8 cellular contexts compared by ENCODE assay signal in the genomic region with DNA sequence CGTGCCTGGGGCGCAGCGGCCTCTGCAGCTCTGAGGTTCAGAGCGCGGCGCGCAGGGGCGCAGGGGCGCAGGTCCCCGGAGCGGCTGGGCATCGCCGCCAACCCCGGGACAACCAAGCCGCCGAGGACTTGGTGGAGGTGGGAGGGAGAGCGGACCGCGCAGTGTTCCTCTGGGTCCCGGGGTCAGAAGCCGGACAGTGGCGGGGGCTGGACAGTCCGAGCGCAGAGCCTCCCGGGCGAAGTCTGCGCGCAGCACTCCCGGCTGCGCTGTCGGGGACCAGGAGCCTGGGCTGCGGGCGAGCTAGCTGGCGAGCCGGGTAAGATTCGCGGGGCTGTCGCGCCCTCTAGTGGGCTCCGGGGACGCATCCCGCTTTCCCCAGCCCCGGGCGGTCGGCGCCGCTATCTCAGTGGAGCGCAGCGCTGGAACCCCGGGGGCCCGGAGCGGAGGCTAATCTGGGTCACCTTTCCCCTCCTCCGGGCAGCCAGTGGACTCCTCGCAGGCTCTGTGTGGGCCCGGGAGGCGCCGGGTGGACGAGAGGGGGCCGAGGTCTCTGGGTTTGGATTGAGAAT.
DNase-seq lines count a peak whose midpoint lies in the region; ATAC-seq lines count a peak whose summit lies in the region.

No MANE protein-coding gene starts in this region.

- DNase-seq in C1 segment of cervical spinal cord (lab: John Stamatoyannopoulos, UW) = peak in 13 of 14 donors; percentile 4 to 82 (median 41)
- peak; percentile 86 for DNase-seq in NCI-H774 (lab: John Stamatoyannopoulos, UW)
- peak; percentile 28 to 52 for DNase-seq in activated CD8-positive, alpha-beta memory T cell treated with anti-CD3 and anti-CD28 coated beads for 1 hour (ENCODE audit: extremely low read depth in 1 of 2, low read depth in 1 of 2)
- DNase-seq in effector CD8-positive, alpha-beta T cell (lab: John Stamatoyannopoulos, UW) = peak; percentile 35
- peak; percentile 82 for DNase-seq in medulla oblongata (ENCODE audit: extremely low spot score)
- DNase-seq in stimulated activated CD4-positive, alpha-beta T cell treated with anti-CD3 and anti-CD28 coated beads, TNF-alpha, amount 100 ng/mL, for 4 hours (ENCODE audit: low read depth in 3 of 3) = peak; percentile 34 to 70 (median 56)

- ATAC-seq in GM19328 (IDR thresholded peaks at IDR 0.05; ENCODE audit: unreplicated experiment) = peak; percentile 80
- ATAC-seq in HG03457 (IDR thresholded peaks at IDR 0.05; ENCODE audit: unreplicated experiment) = peak; percentile 63

Comparison
In these comparisons a context has a peak if more than half of its experiments do, and no peak if none do; other contexts are left out.
1. Peak in every context shown above with its lines: DNase-seq and ATAC-seq.
2. DNase-seq: peak in every context shown above with its lines; median percentile 86 in NCI-H774; 82 in medulla oblongata; 56 in stimulated activated CD4-positive, alpha-beta T cell treated with anti-CD3 and anti-CD28 coated beads, TNF-alpha, amount 100 ng/mL, for 4 hours; 41 in C1 segment of cervical spinal cord; 40 in activated CD8-positive, alpha-beta memory T cell treated with anti-CD3 and anti-CD28 coated beads for 1 hour; 35 in effector CD8-positive, alpha-beta T cell.